In genomic region chr13:112670118-112670517, GRCh38 we compare ENCODE assay signal across 15 cellular contexts. TPM values are rescaled to one million over a fixed set of nuclear protein-coding genes. Genes with fewer than 3 reads are reported as not detected.
DNase-seq lines count a peak whose midpoint lies in the region; ATAC-seq and TF ChIP-seq lines count a peak whose summit lies in the region.
"Had no signal": no experiment of that assay in that cellular context is flagged by ENCODE, and none has a peak within 500 bp of the region (broad histone marks: within the 10 kb centered on the region; RNA-seq: fewer than 3 reads in every experiment).

No MANE protein-coding gene starts in this region.

- H3K36me3 ChIP-seq in osteoblast (ENCODE audit: insufficient read depth, low read length) (no peaks in the 10 kb centered on the region), Karpas-422 (ENCODE audit: insufficient read depth, low read length) (no peaks in the 10 kb centered on the region), H7 (replicated peaks; ENCODE audit: control insufficient read depth, insufficient read depth, low read length) (no peaks in the 10 kb centered on the region)
- H3K36me3 ChIP-seq: BE2C had no signal

- peaks cover 2% of the 10 kb centered on the region; the same call in 1 of the 2 replicates for H3K4me1 ChIP-seq in H9 (ENCODE audit: insufficient read depth, low read length)
- H3K4me1 ChIP-seq in osteoblast (ENCODE audit: insufficient read depth, low read length) = no peaks in the 10 kb centered on the region
- no peaks in the 10 kb centered on the region for H3K4me1 ChIP-seq in Karpas-422 (ENCODE audit: low read length)
- H3K4me1 ChIP-seq: BE2C had no signal

- H3K79me1 ChIP-seq in H9 (ENCODE audit: insufficient read depth, low read depth, low read length, poor library complexity, severe bottlenecking) = no peaks in the 10 kb centered on the region

- no peak overlapping the region for H3T11ph ChIP-seq in H9 (ENCODE audit: low read length)

- CTCF ChIA-PET in WTC11 (lab: Charles Lee) = interaction anchor here (0.6 to 1.0 kb wide), 3 partner anchors 11 to 96 kb away, joined by 3 read pairs; no protein-coding TSS in a partner anchor

- no peaks in the 10 kb centered on the region for H3K23me2 ChIP-seq in H9 (ENCODE audit: insufficient read length, low read depth, low read length, poor library complexity, severe bottlenecking)

- H3K4me1 Mint-ChIP-seq in H9 = peaks cover 19 to 31% of the 10 kb centered on the region in 2 experiments
- H3K4me1 Mint-ChIP-seq in WTC11 = peaks cover 30% of the 10 kb centered on the region

- H3K9me3 ChIP-seq in H9 (ENCODE audit: control insufficient read depth, low read depth, low read length) (no peaks in the 10 kb centered on the region), osteoblast (ENCODE audit: low read depth, low read length) (no peaks in the 10 kb centered on the region), Karpas-422 (ENCODE audit: low read length) (no peaks in the 10 kb centered on the region; the same call in 1 of the 2 replicates)
- H3K9me3 ChIP-seq: BE2C had no signal

- H2BK5ac ChIP-seq in H9 (ENCODE audit: insufficient read length, low read length) = no peak overlapping the region

- no peak overlapping the region for H3K14ac ChIP-seq in H9 (ENCODE audit: insufficient read depth, low read length)

- TF ChIP-seq CTCF in H9 (conservative IDR thresholded peaks at IDR 0.05) = peak; percentile 19; the same call in 2 of the 3 replicates
- no peak for TF ChIP-seq CTCF in WTC11 (IDR thresholded peaks at IDR 0.05)
- TF ChIP-seq CTCF in osteoblast (IDR thresholded peaks at IDR 0.05; ENCODE audit: extremely low read depth, low read depth, low read length) = no peak

- H3K4ac ChIP-seq in H9 (ENCODE audit: low read depth, low read length) = no peak overlapping the region

- H3K9me2 ChIP-seq in Karpas-422 (replicated peaks; ENCODE audit: insufficient read depth, low read length) = no peaks in the 10 kb centered on the region

- no peak overlapping the region for H3K4me2 ChIP-seq in H9 (ENCODE audit: insufficient read depth, insufficient read length, low read length)
- H3K4me2 ChIP-seq in osteoblast (ENCODE audit: insufficient read depth, low read length) = no peak overlapping the region
- no peak overlapping the region for H3K4me2 ChIP-seq in Karpas-422 (ENCODE audit: low read depth, low read length, poor library complexity, severe bottlenecking)

- H3K4me3 ChIP-seq in osteoblast (ENCODE audit: insufficient read depth, low read length) (no peak overlapping the region), Karpas-422 (ENCODE audit: low read length) (no peak overlapping the region), H7 (ENCODE audit: insufficient read depth, low read depth, low read length) (no peak overlapping the region)
- H3K4me3 ChIP-seq: dorsolateral prefrontal cortex had no signal

- H2BK20ac ChIP-seq in H9 (ENCODE audit: low read depth, low read length, poor library complexity, severe bottlenecking) = no peak overlapping the region

- H3K4me3 Mint-ChIP-seq in H9 = no peak overlapping the region
- no peak overlapping the region for H3K4me3 Mint-ChIP-seq in WTC11

- no peak overlapping the region for H2BK120ac ChIP-seq in H9 (ENCODE audit: low read depth, low read length, poor library complexity, severe bottlenecking)

- H2BK12ac ChIP-seq in H9 (ENCODE audit: insufficient read length, low read depth, low read length) = no peak overlapping the region

- H3K9me3 Mint-ChIP-seq in H9 (no peaks in the 10 kb centered on the region), WTC11 (no peaks in the 10 kb centered on the region)

- POLR2A ChIA-PET in WTC11 (lab: Charles Lee) = no interaction called here

- H4K91ac ChIP-seq in H9 (ENCODE audit: insufficient read length, low read depth, low read length) = no peak overlapping the region

- H3K27me3 Mint-ChIP-seq in H9 (ENCODE audit: low read depth) (peaks cover 6% of the 10 kb centered on the region), WTC11 (ENCODE audit: low read depth) (peaks cover 19% of the 10 kb centered on the region)

- H3K27ac ChIP-seq in H9 (ENCODE audit: insufficient read length, low read depth, low read length) = no peak overlapping the region
- H3K27ac ChIP-seq in osteoblast (ENCODE audit: low read depth, low read length) = no peak overlapping the region
- no peak overlapping the region for H3K27ac ChIP-seq in Karpas-422 (ENCODE audit: low read length)
- H3K27ac ChIP-seq: dorsolateral prefrontal cortex, HL-60 had no signal

- H2BK15ac ChIP-seq in H9 (ENCODE audit: low read depth, low read length) = no peak overlapping the region

- no peak overlapping the region for H3K23ac ChIP-seq in H9 (ENCODE audit: insufficient read length, low read depth, low read length)

- H3K36me3 Mint-ChIP-seq in H9 (ENCODE audit: insufficient read depth in 1 of 3, low read depth in 3 of 3) (no peaks in the 10 kb centered on the region), WTC11 (no peaks in the 10 kb centered on the region)

- H3K79me2 ChIP-seq in H9 (ENCODE audit: insufficient read depth, low read length) (no peaks in the 10 kb centered on the region), osteoblast (ENCODE audit: insufficient read depth, low read length) (no peaks in the 10 kb centered on the region), Karpas-422 (ENCODE audit: low read length) (no peaks in the 10 kb centered on the region)

- H4K20me1 ChIP-seq in H9 (ENCODE audit: control insufficient read depth, insufficient read depth, insufficient read length) (no peaks in the 10 kb centered on the region), osteoblast (ENCODE audit: insufficient read depth, low read length) (no peaks in the 10 kb centered on the region), Karpas-422 (ENCODE audit: insufficient read depth, low read depth, low read length) (no peaks in the 10 kb centered on the region)

- H3K27ac Mint-ChIP-seq in H9 (no peak overlapping the region), WTC11 (no peak overlapping the region)

- DNase-seq in H9 (peak; percentile 36), WTC11 (ENCODE audit: low spot score) (no peak), osteoblast (ENCODE audit: insufficient read length, low spot score, missing footprints) (peak; percentile 43), Karpas-422 (no peak), NCI-H2081 treated with DMSO at 0.1 percent for 48 hours (lab: John Stamatoyannopoulos, UW) (no peak), H7 (no peak), posterior vena cava (ENCODE audit: low spot score) (no peak)
- DNase-seq: amniotic stem cell, BE2C, mammary epithelial cell, MM.1S, NCI-H526 had no signal

- no peak overlapping the region for H4K5ac ChIP-seq in H9 (ENCODE audit: insufficient read length, low read depth, low read length)

- peak; percentile 56 for ATAC-seq in GM18517 (IDR thresholded peaks at IDR 0.05; ENCODE audit: unreplicated experiment)
- ATAC-seq in WTC11 = peak; percentile 45; the same call in 1 of the 2 replicates

- H3K18ac ChIP-seq in H9 (ENCODE audit: insufficient read length, low read depth, low read length) = no peak overlapping the region

- H3K27me3 ChIP-seq in H9 (ENCODE audit: insufficient read depth, low read length) = no peaks in the 10 kb centered on the region
- H3K27me3 ChIP-seq in osteoblast (ENCODE audit: insufficient read depth, low read length) = peaks cover 3% of the 10 kb centered on the region
- no peaks in the 10 kb centered on the region for H3K27me3 ChIP-seq in Karpas-422 (ENCODE audit: low read length)
- H3K27me3 ChIP-seq in H7 (ENCODE audit: control insufficient read depth, insufficient read depth, low read length) = no peaks in the 10 kb centered on the region
- H3K27me3 ChIP-seq: BE2C had no signal

- H3K9ac ChIP-seq in H9 (ENCODE audit: extremely low read depth, insufficient read length, low read length) = no peak overlapping the region
- no peak overlapping the region for H3K9ac ChIP-seq in Karpas-422 (ENCODE audit: low read length)

- H2AFZ ChIP-seq in H9 (ENCODE audit: low read length) (no peak overlapping the region), osteoblast (ENCODE audit: low read length) (no peak overlapping the region), Karpas-422 (ENCODE audit: low read length) (no peak overlapping the region)

- no peak overlapping the region for H2AK5ac ChIP-seq in H9 (ENCODE audit: insufficient read length, low read length)

- intact Hi-C loops in posterior vena cava (cut with DNase I) = no loop called here

- no peak overlapping the region for H4K8ac ChIP-seq in H9 (replicated peaks; ENCODE audit: insufficient read length, low read depth, low read length)

- H3K56ac ChIP-seq in H9 (ENCODE audit: insufficient read length, low read depth, low read length) = no peak overlapping the region

- WGBS in H9 (ENCODE audit: extremely low coverage, insufficient read length, low lambda C conversion rate) = no CpG with 5 or more reads among the region's 8 CpGs

TF ChIP-seq in WTC11, 78 proteins besides CTCF, POLR2A, EP300 and RAD21 (continues in another document):
- TF ChIP-seq ZNF425 (CRISPR knock-in tag; conservative IDR thresholded peaks at IDR 0.05) = no peak
- no peak for TF ChIP-seq NR3C1 (CRISPR knock-in tag; conservative IDR thresholded peaks at IDR 0.05; ENCODE audit: low read depth)
- no peak for TF ChIP-seq ZNF263 (CRISPR knock-in tag; IDR thresholded peaks at IDR 0.05; ENCODE audit: low read depth)
- no peak for TF ChIP-seq ATF1 (CRISPR knock-in tag; IDR thresholded peaks at IDR 0.05)
- no peak for TF ChIP-seq OVOL2 (CRISPR knock-in tag; IDR thresholded peaks at IDR 0.05; ENCODE audit: borderline replicate concordance)
- no peak for TF ChIP-seq FOXJ3 (CRISPR knock-in tag; IDR thresholded peaks at IDR 0.05; ENCODE audit: borderline replicate concordance)
- TF ChIP-seq ZNF416 (CRISPR knock-in tag; IDR thresholded peaks at IDR 0.05) = no peak
- no peak for TF ChIP-seq TEAD1 (CRISPR knock-in tag; IDR thresholded peaks at IDR 0.05)

RNA-seq across cellular contexts. Expression of gene ATP11A, which starts 19.7 kb away (rescaled TPM):
- total RNA-seq in H9 (2021) (61.6 and 65.3 TPM in 2 replicates), WTC11 (2021) (100 to 133 TPM (median 126 TPM) in 3 replicates), osteoblast (7.6 and 7.7 TPM in 2 replicates), posterior vena cava (10 to 100 TPM; 52.4 to 55.5 TPM)
- total RNA-seq in Karpas-422 (2014; rRNA removed; shearing (Covaris generic); ENCODE audit: low replicate concordance) = 0.11 and 0.83 TPM in 2 replicates
- total RNA-seq in H7 (2014; rRNA removed; shearing (Covaris generic)) = 9.9 and 14.7 TPM in 2 replicates

Comparison
In these comparisons a context has a peak if more than half of its experiments do, and no peak if none do; other contexts are left out.
1. DNase-seq: peak in H9 (single experiment) and osteoblast (single experiment); none in WTC11 (single experiment), Karpas-422 (single experiment), NCI-H2081 treated with DMSO at 0.1 percent for 48 hours (single experiment), H7 (single experiment) and posterior vena cava (single experiment).